Comparison of ENCODE assay signal across 10 cellular contexts in genomic region chr14:59537476-59537875, GRCh38. TPM values are rescaled to one million over a fixed set of nuclear protein-coding genes. Genes with fewer than 3 reads are reported as not detected.
"Had no signal": no experiment of that assay in that cellular context is flagged by ENCODE, and none has a peak within 500 bp of the region (broad histone marks: within the 10 kb centered on the region; RNA-seq: fewer than 3 reads in every experiment).

No MANE protein-coding gene starts in this region.

- FAIRE-seq: H1, H54, K562 had no signal

- DNase-seq: H9, HCEC 1CT, HFFc6, IMR-90, KG1 had no signal

- H3K9me3 Mint-ChIP-seq: GM23338, H9, HFFc6 had no signal

- H3K27ac Mint-ChIP-seq: GM23338, H9, HFFc6 had no signal

- H3K4me3 Mint-ChIP-seq: GM23338, H9, HFFc6 had no signal

- ATAC-seq: GM23338, K562 had no signal

RNA-seq across cellular contexts. Expression of gene CCDC175, which starts 39.1 kb away (rescaled TPM):
- total RNA-seq: GM23338, HFFc6, HT1080, IMR-90, K562 had no signal
